9 cellular contexts compared by ENCODE assay signal in genomic region chr9:87569008-87569908, GRCh38.
DNase-seq lines count a peak whose midpoint lies in the region; TF ChIP-seq lines count a peak whose summit lies in the region.
"Had no signal": no experiment of that assay in that cellular context is flagged by ENCODE, and none has a peak within 500 bp of the region (broad histone marks: within the 10 kb centered on the region; RNA-seq: fewer than 3 reads in every experiment).

No MANE protein-coding gene starts in this region.

- H3K4me3 ChIP-seq in HEK293 (ENCODE audit: low read depth, low read length) (no peak overlapping the region), stomach (no peak overlapping the region)

- TF ChIP-seq POLR2A in stomach (IDR thresholded peaks at IDR 0.05): no peak

- POLR2A ChIA-PET in HEK293 (lab: Yijun Ruan, JAX): interaction anchor here (1.3 kb wide), 1 partner anchor 72 kb away, joined by 3 read pairs; the partner anchor contains the start of gene DAPK1

- intact Hi-C loops in stomach (cut with DNase I; ENCODE audit: low total_unique reads): no loop called here

- no peaks in the 10 kb centered on the region for H3K36me3 ChIP-seq in HEK293 (ENCODE audit: control insufficient read depth in 2 of 2, insufficient read depth in 1 of 2, low read length in 2 of 2)
- H3K36me3 ChIP-seq in stomach: no peaks in the 10 kb centered on the region
- H3K36me3 ChIP-seq: neutrophil had no signal

- DNase-seq in astrocyte of the hippocampus (ENCODE audit: low read depth, low spot score): peak; percentile 54
- peak; percentile 77 for DNase-seq in left kidney (ENCODE audit: low read depth, low spot score)
- no peak for DNase-seq in stomach
- no peak for DNase-seq in SIG-M5 treated with dmso at 0.1 percent for 504 hours (lab: John Stamatoyannopoulos, UW; ENCODE audit: unreplicated experiment)
- DNase-seq in NCI-H345 treated with DMSO at 0.1 percent for 48 hours (lab: John Stamatoyannopoulos, UW; ENCODE audit: unreplicated experiment): no peak
- DNase-seq in NCI-H510A (lab: John Stamatoyannopoulos, UW): no peak
- DNase-seq: NCI-H446 had no signal

- H3K27me3 ChIP-seq in stomach: no peaks in the 10 kb centered on the region
- H3K27me3 ChIP-seq: neutrophil had no signal

- H3K4me1 ChIP-seq in HEK293 (ENCODE audit: control insufficient read depth, insufficient read depth, low read length) (peaks cover 28% of the 10 kb centered on the region), stomach (peaks cover 40 to 100% (median 85%) of the 10 kb centered on the region in 4 donors)

- no peak for TF ChIP-seq EP300 in stomach (IDR thresholded peaks at IDR 0.05)

- no peaks in the 10 kb centered on the region for H3K9me3 ChIP-seq in HEK293 (ENCODE audit: control insufficient read depth, insufficient read depth, low read depth, low read length)
- H3K9me3 ChIP-seq in stomach: no peaks in the 10 kb centered on the region
- H3K9me3 ChIP-seq: neutrophil had no signal

- no peak overlapping the region for H3K27ac ChIP-seq in HEK293 (ENCODE audit: extremely low read depth, low read depth, low read length)
- peak overlapping the region; percentile 77 to 84 (median 82) for H3K27ac ChIP-seq in stomach
- H3K27ac ChIP-seq: neutrophil had no signal

- 24 to 36% (median 28%) methylated on average over 11 of the region's 11 CpGs for WGBS in stomach, 5 donors

- TF ChIP-seq CTCF in HEK293 (tag by site-specific recombination; IDR thresholded peaks at IDR 0.05): no peak
- no peak for TF ChIP-seq CTCF in stomach (IDR thresholded peaks at IDR 0.05)

- CTCF ChIA-PET in HEK293 (lab: Yijun Ruan, JAX): no interaction called here

TF ChIP-seq in HEK293, 187 proteins besides CTCF, POLR2A, EP300 and RAD21:
- no peak for TF ChIP-seq ZNF426 (tag by site-specific recombination; IDR thresholded peaks at IDR 0.05)
- TF ChIP-seq ZNF391 (tag by site-specific recombination; IDR thresholded peaks at IDR 0.05; ENCODE audit: borderline replicate concordance, low read depth): no peak
- peak; percentile 87 for TF ChIP-seq ZBTB20 (tag by site-specific recombination; IDR thresholded peaks at IDR 0.05)
- TF ChIP-seq ZNF223 (tag by site-specific recombination; IDR thresholded peaks at IDR 0.05): no peak
- no peak for TF ChIP-seq ZBTB21 (tag by site-specific recombination; IDR thresholded peaks at IDR 0.05)
- TF ChIP-seq ZNF366 (tag by site-specific recombination; conservative IDR thresholded peaks at IDR 0.05): no peak
- TF ChIP-seq ZBTB11 (tag by site-specific recombination; conservative IDR thresholded peaks at IDR 0.05; ENCODE audit: low read depth): peak; percentile 30; the same call in 1 of the 2 replicates
- no peak for TF ChIP-seq ZBTB44 (tag by site-specific recombination; IDR thresholded peaks at IDR 0.05)
- no peak for TF ChIP-seq ZNF76 (tag by site-specific recombination; IDR thresholded peaks at IDR 0.05; ENCODE audit: borderline replicate concordance, low read depth)
- TF ChIP-seq, protein P1, sequence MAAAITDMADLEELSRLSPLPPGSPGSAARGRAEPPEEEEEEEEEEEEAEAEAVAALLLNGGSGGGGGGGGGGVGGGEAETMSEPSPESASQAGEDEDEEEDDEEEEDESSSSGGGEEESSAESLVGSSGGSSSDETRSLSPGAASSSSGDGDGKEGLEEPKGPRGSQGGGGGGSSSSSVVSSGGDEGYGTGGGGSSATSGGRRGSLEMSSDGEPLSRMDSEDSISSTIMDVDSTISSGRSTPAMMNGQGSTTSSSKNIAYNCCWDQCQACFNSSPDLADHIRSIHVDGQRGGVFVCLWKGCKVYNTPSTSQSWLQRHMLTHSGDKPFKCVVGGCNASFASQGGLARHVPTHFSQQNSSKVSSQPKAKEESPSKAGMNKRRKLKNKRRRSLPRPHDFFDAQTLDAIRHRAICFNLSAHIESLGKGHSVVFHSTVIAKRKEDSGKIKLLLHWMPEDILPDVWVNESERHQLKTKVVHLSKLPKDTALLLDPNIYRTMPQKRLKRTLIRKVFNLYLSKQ (tag by site-specific recombination; IDR thresholded peaks at IDR 0.05; ENCODE audit: borderline replicate concordance): no peak
- TF ChIP-seq, protein P2, sequence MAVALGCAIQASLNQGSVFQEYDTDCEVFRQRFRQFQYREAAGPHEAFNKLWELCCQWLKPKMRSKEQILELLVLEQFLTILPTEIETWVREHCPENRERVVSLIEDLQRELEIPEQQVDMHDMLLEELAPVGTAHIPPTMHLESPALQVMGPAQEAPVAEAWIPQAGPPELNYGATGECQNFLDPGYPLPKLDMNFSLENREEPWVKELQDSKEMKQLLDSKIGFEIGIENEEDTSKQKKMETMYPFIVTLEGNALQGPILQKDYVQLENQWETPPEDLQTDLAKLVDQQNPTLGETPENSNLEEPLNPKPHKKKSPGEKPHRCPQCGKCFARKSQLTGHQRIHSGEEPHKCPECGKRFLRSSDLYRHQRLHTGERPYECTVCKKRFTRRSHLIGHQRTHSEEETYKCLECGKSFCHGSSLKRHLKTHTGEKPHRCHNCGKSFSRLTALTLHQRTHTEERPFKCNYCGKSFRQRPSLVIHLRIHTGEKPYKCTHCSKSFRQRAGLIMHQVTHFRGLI (tag by site-specific recombination; IDR thresholded peaks at IDR 0.05): no peak

Comparison
In these comparisons a context has a peak if more than half of its experiments do, and no peak if none do; other contexts are left out.
1. DNase-seq: peak in astrocyte of the hippocampus (single experiment) and left kidney (single experiment); none in stomach (single experiment), SIG-M5 treated with dmso at 0.1 percent for 504 hours (single experiment), NCI-H345 treated with DMSO at 0.1 percent for 48 hours (single experiment) and NCI-H510A (single experiment).